In the genomic region with DNA sequence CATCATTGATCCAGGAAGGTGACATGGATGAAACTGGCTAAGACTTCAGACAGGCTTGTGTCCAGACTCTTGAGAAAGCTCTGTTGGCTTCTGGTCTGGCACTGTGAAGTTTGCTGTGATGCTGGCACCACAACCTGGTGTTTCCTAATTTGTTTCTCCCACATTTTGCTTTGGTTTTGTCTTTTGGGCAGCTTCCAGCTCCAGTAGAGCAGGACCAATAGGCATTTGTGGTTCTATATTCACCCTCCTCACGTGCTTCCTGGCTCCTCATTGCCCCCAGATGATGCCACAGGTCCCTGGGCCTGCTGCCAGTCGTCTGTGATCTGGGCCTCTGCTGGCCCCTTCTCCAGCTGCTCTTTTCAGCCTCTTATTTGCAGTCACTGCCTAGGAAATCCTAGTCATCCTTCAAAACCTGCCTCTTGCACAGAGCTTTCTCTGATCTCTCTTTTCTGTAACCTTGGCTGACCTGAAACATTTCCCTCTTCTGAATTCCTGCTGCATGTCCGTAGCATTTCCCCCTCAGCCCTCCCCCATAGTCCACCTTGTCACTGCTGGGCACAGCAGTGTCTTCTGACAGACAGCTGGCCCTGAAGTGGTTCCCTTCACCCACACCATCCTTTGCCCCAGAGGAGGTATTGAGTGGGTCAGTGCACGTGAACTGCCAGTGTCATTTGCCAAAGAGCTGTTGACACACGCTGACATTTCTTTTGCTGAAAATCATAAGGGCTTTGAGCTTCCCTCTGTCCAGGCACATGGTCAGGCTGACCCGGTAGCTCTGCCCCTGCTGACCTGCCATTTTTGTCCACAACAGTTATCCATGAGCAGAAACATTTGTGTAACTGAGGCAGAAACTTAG, we compare ENCODE assay signal across 2 cellular contexts.
TF ChIP-seq lines count a peak whose summit lies in the region.

No MANE protein-coding gene starts in this region.

TF ChIP-seq in HCT116, 20 proteins besides CTCF, POLR2A, EP300 and RAD21:
- TF ChIP-seq CBX3 (IDR thresholded peaks at IDR 0.05; ENCODE audit: low read depth) (no peak), FOSL1 (IDR thresholded peaks at IDR 0.05; ENCODE audit: low read depth) (no peak), ZFX (IDR thresholded peaks at IDR 0.05) (no peak), SIN3A (IDR thresholded peaks at IDR 0.05; ENCODE audit: low read depth) (no peak), EGR1 (IDR thresholded peaks at IDR 0.05; ENCODE audit: low read depth) (no peak), POLR2AphosphoS5 (IDR thresholded peaks at IDR 0.05; ENCODE audit: low read depth, low read length) (no peak), EZH2 (IDR thresholded peaks at IDR 0.05) (no peak), TCF7L2 (IDR thresholded peaks at IDR 0.05; ENCODE audit: borderline replicate concordance, extremely low read depth, insufficient read depth, insufficient read length) (no peak), CEBPB (IDR thresholded peaks at IDR 0.05; ENCODE audit: low read depth) (no peak), EZH2phosphoT487 (IDR thresholded peaks at IDR 0.05; ENCODE audit: borderline replicate concordance) (no peak), JUND (IDR thresholded peaks at IDR 0.05) (no peak), YY1 (IDR thresholded peaks at IDR 0.05; ENCODE audit: extremely low read depth, insufficient replicate concordance, low read depth, low read length) (no peak), SP1 (IDR thresholded peaks at IDR 0.05; ENCODE audit: low read depth) (no peak)
- TF ChIP-seq, protein P1, sequence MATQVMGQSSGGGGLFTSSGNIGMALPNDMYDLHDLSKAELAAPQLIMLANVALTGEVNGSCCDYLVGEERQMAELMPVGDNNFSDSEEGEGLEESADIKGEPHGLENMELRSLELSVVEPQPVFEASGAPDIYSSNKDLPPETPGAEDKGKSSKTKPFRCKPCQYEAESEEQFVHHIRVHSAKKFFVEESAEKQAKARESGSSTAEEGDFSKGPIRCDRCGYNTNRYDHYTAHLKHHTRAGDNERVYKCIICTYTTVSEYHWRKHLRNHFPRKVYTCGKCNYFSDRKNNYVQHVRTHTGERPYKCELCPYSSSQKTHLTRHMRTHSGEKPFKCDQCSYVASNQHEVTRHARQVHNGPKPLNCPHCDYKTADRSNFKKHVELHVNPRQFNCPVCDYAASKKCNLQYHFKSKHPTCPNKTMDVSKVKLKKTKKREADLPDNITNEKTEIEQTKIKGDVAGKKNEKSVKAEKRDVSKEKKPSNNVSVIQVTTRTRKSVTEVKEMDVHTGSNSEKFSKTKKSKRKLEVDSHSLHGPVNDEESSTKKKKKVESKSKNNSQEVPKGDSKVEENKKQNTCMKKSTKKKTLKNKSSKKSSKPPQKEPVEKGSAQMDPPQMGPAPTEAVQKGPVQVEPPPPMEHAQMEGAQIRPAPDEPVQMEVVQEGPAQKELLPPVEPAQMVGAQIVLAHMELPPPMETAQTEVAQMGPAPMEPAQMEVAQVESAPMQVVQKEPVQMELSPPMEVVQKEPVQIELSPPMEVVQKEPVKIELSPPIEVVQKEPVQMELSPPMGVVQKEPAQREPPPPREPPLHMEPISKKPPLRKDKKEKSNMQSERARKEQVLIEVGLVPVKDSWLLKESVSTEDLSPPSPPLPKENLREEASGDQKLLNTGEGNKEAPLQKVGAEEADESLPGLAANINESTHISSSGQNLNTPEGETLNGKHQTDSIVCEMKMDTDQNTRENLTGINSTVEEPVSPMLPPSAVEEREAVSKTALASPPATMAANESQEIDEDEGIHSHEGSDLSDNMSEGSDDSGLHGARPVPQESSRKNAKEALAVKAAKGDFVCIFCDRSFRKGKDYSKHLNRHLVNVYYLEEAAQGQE (IDR thresholded peaks at IDR 0.05; ENCODE audit: low read depth), result no peak
- TF ChIP-seq, protein P2, sequence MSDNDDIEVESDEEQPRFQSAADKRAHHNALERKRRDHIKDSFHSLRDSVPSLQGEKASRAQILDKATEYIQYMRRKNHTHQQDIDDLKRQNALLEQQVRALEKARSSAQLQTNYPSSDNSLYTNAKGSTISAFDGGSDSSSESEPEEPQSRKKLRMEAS (IDR thresholded peaks at IDR 0.05), result no peak
TF ChIP-seq in HCT116: peak in this region for 0.

TF ChIP-seq in SK-N-SH, 30 proteins besides CTCF, POLR2A, EP300 and RAD21:
- TF ChIP-seq, protein P3, sequence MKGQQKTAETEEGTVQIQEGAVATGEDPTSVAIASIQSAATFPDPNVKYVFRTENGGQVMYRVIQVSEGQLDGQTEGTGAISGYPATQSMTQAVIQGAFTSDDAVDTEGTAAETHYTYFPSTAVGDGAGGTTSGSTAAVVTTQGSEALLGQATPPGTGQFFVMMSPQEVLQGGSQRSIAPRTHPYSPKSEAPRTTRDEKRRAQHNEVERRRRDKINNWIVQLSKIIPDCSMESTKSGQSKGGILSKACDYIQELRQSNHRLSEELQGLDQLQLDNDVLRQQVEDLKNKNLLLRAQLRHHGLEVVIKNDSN (IDR thresholded peaks at IDR 0.05; ENCODE audit: borderline replicate concordance, low read depth), result peak; percentile 72; the same call in 1 of the 2 replicates
- no peak for TF ChIP-seq ELF1 (IDR thresholded peaks at IDR 0.05)
- 0 out of 2 replicates have a peak, but pooled peaks have one; percentile 34 for TF ChIP-seq SIN3A (IDR thresholded peaks at IDR 0.05; ENCODE audit: borderline replicate concordance, low read depth, low read length)
- TF ChIP-seq RXRA (IDR thresholded peaks at IDR 0.05; ENCODE audit: borderline replicate concordance, low read depth), result 0 out of 2 replicates have a peak, but pooled peaks have one; percentile 42
- TF ChIP-seq CHD2 (IDR thresholded peaks at IDR 0.05; ENCODE audit: low read length, partially characterized antibody), result no peak
- peak; percentile 59 for TF ChIP-seq TCF12 (IDR thresholded peaks at IDR 0.05)
- TF ChIP-seq NFIC (IDR thresholded peaks at IDR 0.05; ENCODE audit: borderline replicate concordance), result peak; percentile 78
- TF ChIP-seq, protein P2 (IDR thresholded peaks at IDR 0.05; ENCODE audit: low read depth), result peak; percentile 71
- no peak for TF ChIP-seq GABPA (IDR thresholded peaks at IDR 0.05; ENCODE audit: low read depth)
- TF ChIP-seq FOSL2 (IDR thresholded peaks at IDR 0.05; ENCODE audit: borderline replicate concordance, low read depth), result no peak
- TF ChIP-seq MXI1 (IDR thresholded peaks at IDR 0.05; ENCODE audit: low read depth, low read length), result peak; percentile 58; the same call in 1 of the 2 replicates
